In the genomic region with DNA sequence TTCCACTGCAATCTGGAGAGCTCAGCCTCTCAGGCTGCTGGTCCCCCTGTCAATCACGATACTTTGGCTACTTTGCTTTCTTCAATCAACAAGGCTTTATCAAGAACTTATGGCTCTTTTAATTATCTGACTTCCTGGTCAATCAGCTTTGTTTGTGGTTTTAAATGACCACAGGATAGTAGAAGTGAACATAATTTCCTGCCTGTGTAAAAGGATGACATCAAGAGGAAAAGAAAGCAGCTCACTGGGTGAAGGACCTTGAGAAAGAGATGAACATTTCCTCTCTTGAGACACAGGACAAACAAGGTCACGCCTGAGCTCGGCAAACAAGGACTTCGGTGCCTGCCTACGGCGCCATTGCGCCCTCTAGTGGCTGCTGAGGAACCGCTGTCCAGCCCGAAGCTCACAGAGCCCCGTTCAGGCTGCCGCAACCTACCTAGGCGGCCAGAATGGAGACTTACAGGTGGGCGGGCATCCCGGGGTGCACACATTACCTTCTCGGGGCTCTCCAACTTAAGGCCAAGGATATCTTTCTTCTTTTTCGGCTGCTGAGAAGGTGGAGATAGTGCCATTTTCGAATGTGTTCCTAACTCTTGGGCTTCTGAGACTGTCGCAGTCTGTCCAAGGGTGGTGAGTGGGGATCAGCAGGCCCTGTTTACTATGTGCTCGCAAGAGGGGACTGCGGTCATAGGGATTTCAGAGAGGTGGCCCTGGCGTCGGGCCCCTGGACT, we compare ENCODE assay signal across 8 cellular contexts. TPM values are rescaled to one million over a fixed set of nuclear protein-coding genes. Genes with fewer than 3 reads are reported as not detected.
A peak's percentile ranks its signal among the peaks of the same experiment; 100 is the strongest.
DNase-seq lines count a peak whose midpoint lies in the region; ATAC-seq and TF ChIP-seq lines count a peak whose summit lies in the region.

No MANE protein-coding gene starts in this region.

- H3K4me1 ChIP-seq in neural progenitor cell = no peaks in the 10 kb centered on the region

- H3K9ac ChIP-seq in neural progenitor cell = no peak overlapping the region

- H3K27ac Mint-ChIP-seq in activated T-helper 17 cell treated with anti-CD3 and anti-CD28 coated beads, Interleukin-2, amount 50 U/mL, for 72 hours = peak overlapping the region; percentile 88
- peak overlapping the region; percentile 46 for H3K27ac Mint-ChIP-seq in neural progenitor cell
- H3K27ac Mint-ChIP-seq in stimulated activated naive CD8-positive, alpha-beta T cell treated with anti-CD3 and anti-CD28 coated beads, Interleukin-15, amount 100 ng/mL, for 72 hours = peak overlapping the region in 1 of 2 donors; percentile 34

- H3K4me3 Mint-ChIP-seq in activated T-helper 17 cell treated with anti-CD3 and anti-CD28 coated beads, Interleukin-2, amount 50 U/mL, for 72 hours = peak overlapping the region; percentile 62
- H3K4me3 Mint-ChIP-seq in neural progenitor cell = no peak overlapping the region
- peak overlapping the region; percentile 33 to 52 for H3K4me3 Mint-ChIP-seq in stimulated activated naive CD8-positive, alpha-beta T cell treated with anti-CD3 and anti-CD28 coated beads, Interleukin-15, amount 100 ng/mL, for 72 hours

- H3F3A ChIP-seq in neural progenitor cell (ENCODE audit: low read depth) = no peaks in the 10 kb centered on the region

- H3K9me3 ChIP-seq in neural progenitor cell (ENCODE audit: low read depth) = no peaks in the 10 kb centered on the region

- no peaks in the 10 kb centered on the region for H3K79me2 ChIP-seq in neural progenitor cell (ENCODE audit: low read depth)

- no peaks in the 10 kb centered on the region for H3K27me3 ChIP-seq in neural progenitor cell

- no peaks in the 10 kb centered on the region for H3K36me3 ChIP-seq in neural progenitor cell

- peaks cover 28% of the 10 kb centered on the region for H3K4me1 Mint-ChIP-seq in activated T-helper 17 cell treated with anti-CD3 and anti-CD28 coated beads, Interleukin-2, amount 50 U/mL, for 72 hours
- peaks cover 7% of the 10 kb centered on the region for H3K4me1 Mint-ChIP-seq in neural progenitor cell
- H3K4me1 Mint-ChIP-seq in stimulated activated naive CD8-positive, alpha-beta T cell treated with anti-CD3 and anti-CD28 coated beads, Interleukin-15, amount 100 ng/mL, for 72 hours = peaks cover 41% of the 10 kb centered on the region

- no peak overlapping the region for H3K4me2 ChIP-seq in neural progenitor cell

- ATAC-seq in GM21717 (IDR thresholded peaks at IDR 0.05; ENCODE audit: unreplicated experiment) = peak; percentile 85
- ATAC-seq in activated T-helper 17 cell treated with anti-CD3 and anti-CD28 coated beads, Interleukin-2, amount 50 U/mL, for 72 hours (replicated peaks) = peak; percentile 90
- ATAC-seq in stimulated activated naive CD8-positive, alpha-beta T cell treated with anti-CD3 and anti-CD28 coated beads, Interleukin-15, amount 100 ng/mL, for 72 hours = peak; percentile 86

- H3K36me3 Mint-ChIP-seq in activated T-helper 17 cell treated with anti-CD3 and anti-CD28 coated beads, Interleukin-2, amount 50 U/mL, for 72 hours (ENCODE audit: low read depth) = peaks cover 11% of the 10 kb centered on the region
- no peaks in the 10 kb centered on the region for H3K36me3 Mint-ChIP-seq in neural progenitor cell

- H3K27ac ChIP-seq in neural progenitor cell = no peak overlapping the region

- TF ChIP-seq CTCF in fibroblast of the aortic adventitia (IDR thresholded peaks at IDR 0.05; ENCODE audit: insufficient read depth, low read length) (peak; percentile 98), neural progenitor cell (IDR thresholded peaks at IDR 0.05) (peak; percentile 94)

- H3K27me3 Mint-ChIP-seq in activated T-helper 17 cell treated with anti-CD3 and anti-CD28 coated beads, Interleukin-2, amount 50 U/mL, for 72 hours = no peaks in the 10 kb centered on the region
- H3K27me3 Mint-ChIP-seq in neural progenitor cell (ENCODE audit: insufficient read depth, low read depth) = peaks cover 2% of the 10 kb centered on the region
- H3K27me3 Mint-ChIP-seq in stimulated activated naive CD8-positive, alpha-beta T cell treated with anti-CD3 and anti-CD28 coated beads, Interleukin-15, amount 100 ng/mL, for 72 hours = no peaks in the 10 kb centered on the region

- no peak overlapping the region for H3K4me3 ChIP-seq in Jurkat, Clone E6-1 (ENCODE audit: low read length)
- H3K4me3 ChIP-seq in fibroblast of the aortic adventitia (ENCODE audit: low read depth, low read length) = peak overlapping the region; percentile 9
- H3K4me3 ChIP-seq in neural progenitor cell = no peak overlapping the region

- DNase-seq in DMS79 (lab: John Stamatoyannopoulos, UW) (peak; percentile 16), RPMI8226 (peak; percentile 84), fibroblast of the aortic adventitia (ENCODE audit: low read depth) (peak; percentile 96), neural progenitor cell (ENCODE audit: low spot score) (peak; percentile 91)
- peak; percentile 68 for DNase-seq in Jurkat, Clone E6-1 (ENCODE audit: low read depth, low spot score)
- peak; percentile 86 to 91 for DNase-seq in stimulated activated naive CD8-positive, alpha-beta T cell treated with anti-CD3 and anti-CD28 coated beads, Interleukin-15, amount 100 ng/mL, for 72 hours

- H3K9me3 Mint-ChIP-seq in activated T-helper 17 cell treated with anti-CD3 and anti-CD28 coated beads, Interleukin-2, amount 50 U/mL, for 72 hours = no peaks in the 10 kb centered on the region
- H3K9me3 Mint-ChIP-seq in neural progenitor cell = peaks cover 7% of the 10 kb centered on the region
- peaks cover 8% of the 10 kb centered on the region in 2 donors for H3K9me3 Mint-ChIP-seq in stimulated activated naive CD8-positive, alpha-beta T cell treated with anti-CD3 and anti-CD28 coated beads, Interleukin-15, amount 100 ng/mL, for 72 hours

- no peak overlapping the region for H2AFZ ChIP-seq in neural progenitor cell (replicated peaks)

- no peaks in the 10 kb centered on the region for H4K20me1 ChIP-seq in neural progenitor cell (ENCODE audit: low read depth)

RNA-seq across cellular contexts. Expression of gene IL1RL2, which starts 54.0 kb away (rescaled TPM):
- polyA plus RNA-seq in Jurkat, Clone E6-1 (2012; ENCODE audit: insufficient read depth, insufficient read length) = not detected
- 1 to 10 TPM in 1 of 2 donors, under 1 TPM in 1; 0.41 to 2.7 TPM for total RNA-seq in activated T-helper 17 cell treated with anti-CD3 and anti-CD28 coated beads, Interleukin-2, amount 50 U/mL, for 72 hours
- total RNA-seq in fibroblast of the aortic adventitia (ENCODE audit: low replicate concordance) (1.7 and 9.8 TPM in 2 replicates), neural progenitor cell (ENCODE audit: low replicate concordance) (not detected in 2 replicates)

Comparison
In these comparisons a context has a peak if more than half of its experiments do, and no peak if none do; other contexts are left out.
1. DNase-seq: peak in every context shown above with its lines; median percentile 96 in fibroblast of the aortic adventitia; 91 in neural progenitor cell; 88 in stimulated activated naive CD8-positive, alpha-beta T cell treated with anti-CD3 and anti-CD28 coated beads, Interleukin-15, amount 100 ng/mL, for 72 hours; 84 in RPMI8226; 68 in Jurkat, Clone E6-1; 16 in DMS79.